Comparison of ENCODE assay signal across 15 cellular contexts in the genomic region with DNA sequence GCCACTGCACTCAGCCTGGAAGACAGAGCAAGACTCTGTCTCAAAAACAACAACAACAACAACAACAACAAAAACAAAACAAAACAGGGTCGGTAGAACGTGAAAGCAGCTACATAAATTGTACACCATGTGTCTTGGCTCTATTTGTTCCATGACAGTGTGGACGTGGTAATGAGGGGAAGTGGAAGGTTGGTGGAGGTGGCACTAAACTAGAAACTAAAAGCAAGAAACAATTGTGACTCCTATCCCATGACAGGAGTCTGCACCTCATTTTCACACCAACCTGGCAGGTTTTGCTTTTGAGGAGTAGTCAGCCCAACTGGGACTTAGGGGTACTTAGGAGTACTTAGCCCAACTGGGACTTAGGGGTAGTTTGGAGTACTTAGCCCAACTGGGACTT.
"Had no signal": no experiment of that assay in that cellular context is flagged by ENCODE, and none has a peak within 500 bp of the region (broad histone marks: within the 10 kb centered on the region; RNA-seq: fewer than 3 reads in every experiment).

No MANE protein-coding gene starts in this region.

- H3K4me3 ChIP-seq: adrenal gland, breast epithelium, coronary artery, stomach had no signal

- H3K27me3 ChIP-seq: adrenal gland, breast epithelium, stomach had no signal

- H3K36me3 ChIP-seq: adrenal gland, breast epithelium, stomach had no signal

- H3K4me1 Mint-ChIP-seq: neural crest cell had no signal

- H3K9me3 ChIP-seq: adrenal gland, breast epithelium, stomach had no signal

- H3K27ac Mint-ChIP-seq: progenitor cell of endocrine pancreas, type B pancreatic cell had no signal

- H3K4me1 ChIP-seq: adrenal gland, breast epithelium, stomach had no signal

- ATAC-seq: activated naive CD4-positive, alpha-beta T cell treated with anti-CD3 and anti-CD28 coated beads, Interleukin-2, amount 50 U/mL, for 72 hours; left lobe of liver had no signal

- H3K4me3 Mint-ChIP-seq: neural crest cell, type B pancreatic cell had no signal

- H3K27me3 Mint-ChIP-seq: progenitor cell of endocrine pancreas had no signal

- H3K36me3 Mint-ChIP-seq: activated naive CD4-positive, alpha-beta T cell treated with anti-CD3 and anti-CD28 coated beads, Interleukin-2, amount 50 U/mL, for 72 hours; type B pancreatic cell had no signal

- H3K9me3 Mint-ChIP-seq: type B pancreatic cell had no signal

- H3K27ac ChIP-seq: adrenal gland, breast epithelium, coronary artery, stomach, VCaP had no signal

- DNase-seq: activated CD4-positive, alpha-beta T cell treated with anti-CD3 and anti-CD28 coated beads, Interleukin-2, amount 50 U/mL, for 48 hours; activated gamma-delta T cell treated with Interleukin-2 at 50 U/mL for 16 hours; adrenal gland; head of caudate nucleus; mammary epithelial cell; stimulated activated CD4-positive, alpha-beta T cell treated with anti-CD3 and anti-CD28 coated beads, Interleukin-2, amount 100 ng/mL, for 24 hours; stomach had no signal
